ENCODE assay signal across 8 cellular contexts in genomic region chr3:183634707-183635106, GRCh38. TPM values are rescaled to one million over a fixed set of nuclear protein-coding genes. Genes with fewer than 3 reads are reported as not detected.
DNase-seq lines count a peak whose midpoint lies in the region; ATAC-seq and TF ChIP-seq lines count a peak whose summit lies in the region.

No MANE protein-coding gene starts in this region.

- H2AFZ ChIP-seq in smooth muscle cell (ENCODE audit: low read depth) = peak overlapping the region; percentile 94

- no peak for TF ChIP-seq CTCF in HL-60 (IDR thresholded peaks at IDR 0.05; ENCODE audit: insufficient read depth, low read length)
- TF ChIP-seq CTCF in WERI-Rb-1 (IDR thresholded peaks at IDR 0.05; ENCODE audit: low read depth, low read length) = no peak
- no peak for TF ChIP-seq CTCF in smooth muscle cell (IDR thresholded peaks at IDR 0.05; ENCODE audit: borderline replicate concordance, insufficient read depth, poor library complexity, severe bottlenecking)

- H3K4me2 ChIP-seq in smooth muscle cell = peak overlapping the region; percentile 86

- H3K27ac ChIP-seq in HL-60 (replicated peaks) = peak overlapping the region; percentile 78; the same call in 1 of the 2 replicates
- H3K27ac ChIP-seq in WERI-Rb-1 = peak overlapping the region; percentile 98
- H3K27ac ChIP-seq in smooth muscle cell (ENCODE audit: low read depth) = peak overlapping the region; percentile 98

- H3K4me1 ChIP-seq in smooth muscle cell (ENCODE audit: low read depth) = peaks cover 5% of the 10 kb centered on the region

- WGBS in smooth muscle cell (ENCODE audit: low lambda C conversion rate) = 83% methylated on average over 16 of the region's 16 CpGs

- peaks cover 28% of the 10 kb centered on the region for H3K79me2 ChIP-seq in smooth muscle cell (ENCODE audit: low read depth)

- H3K4me3 ChIP-seq in HL-60 (replicated peaks; ENCODE audit: insufficient read depth, low read length) (no peak overlapping the region; the same call in 1 of the 2 replicates), WERI-Rb-1 (ENCODE audit: low read depth, low read length) (peak overlapping the region; percentile 92), iPS-18c (ENCODE audit: insufficient read depth, low read depth, low read length) (peak overlapping the region; percentile 95; the same call in 1 of the 2 replicates), smooth muscle cell (peak overlapping the region; percentile 96)

- H3K27me3 ChIP-seq in HL-60 (ENCODE audit: insufficient read depth, poor library complexity, severe bottlenecking) = no peaks in the 10 kb centered on the region
- no peaks in the 10 kb centered on the region for H3K27me3 ChIP-seq in WERI-Rb-1 (ENCODE audit: insufficient read depth, low read depth, severe bottlenecking)
- no peaks in the 10 kb centered on the region for H3K27me3 ChIP-seq in smooth muscle cell (ENCODE audit: low read depth)

- peak overlapping the region; percentile 98 for H3K9ac ChIP-seq in smooth muscle cell (ENCODE audit: low read depth)

- DNase-seq in HL-60 (ENCODE audit: low read depth in 1 of 2, low spot score in 1 of 2) = no peak
- DNase-seq in WERI-Rb-1 = no peak
- DNase-seq in smooth muscle cell (lab: John Stamatoyannopoulos, UW; ENCODE audit: unreplicated experiment) = no peak
- DNase-seq in OCI-M1 (lab: John Stamatoyannopoulos, UW) = no peak
- no peak for DNase-seq in EL

- peaks cover 5% of the 10 kb centered on the region for H3F3A ChIP-seq in smooth muscle cell (ENCODE audit: low read depth)

- peaks cover 4% of the 10 kb centered on the region; the same call in 1 of the 2 replicates for H3K36me3 ChIP-seq in WERI-Rb-1
- no peaks in the 10 kb centered on the region for H3K36me3 ChIP-seq in smooth muscle cell (ENCODE audit: low read depth)

- peaks cover 28% of the 10 kb centered on the region for H4K20me1 ChIP-seq in smooth muscle cell (ENCODE audit: low read depth)

- H3K9me3 ChIP-seq in WERI-Rb-1 (ENCODE audit: severe bottlenecking) (no peaks in the 10 kb centered on the region), iPS-18c (ENCODE audit: control insufficient read depth, insufficient read depth, low read length) (peaks cover 2% of the 10 kb centered on the region), smooth muscle cell (replicated peaks; ENCODE audit: low read depth) (no peaks in the 10 kb centered on the region)

- ATAC-seq in GM18511 (IDR thresholded peaks at IDR 0.05; ENCODE audit: unreplicated experiment) (no peak), HG03045 (IDR thresholded peaks at IDR 0.05; ENCODE audit: unreplicated experiment) (no peak)

RNA-seq across cellular contexts. Expression of gene KLHL24, which starts 0.7 kb away (rescaled TPM):
- 71.5 and 103 TPM in 2 replicates for total RNA-seq in smooth muscle cell
- 11.0 and 15.6 TPM in 2 replicates for polyA plus RNA-seq in smooth muscle cell
